ENCODE assay signal across 20 cellular contexts in genomic region chr12:91574391-91574790, GRCh38.
DNase-seq lines count a peak whose midpoint lies in the region; ATAC-seq and TF ChIP-seq lines count a peak whose summit lies in the region.
"Had no signal": no experiment of that assay in that cellular context is flagged by ENCODE, and none has a peak within 500 bp of the region (broad histone marks: within the 10 kb centered on the region; RNA-seq: fewer than 3 reads in every experiment).

No MANE protein-coding gene starts in this region.

- intact Hi-C loops in heart left ventricle (cut with DNase I) (loop anchor here in 6 of 10 donors (10.0 kb wide), 6 partner anchors 190 to 1000 kb away; partner anchors contain the start of gene BTG1 (in 1 of the 6)), colonic mucosa (cut with DNase I) (no loop called here)

- H3K27ac Mint-ChIP-seq in HFFc6 = no peak overlapping the region
- H3K27ac Mint-ChIP-seq: activated naive CD8-positive, alpha-beta T cell; B cell; mesothelial cell of epicardium had no signal

- H3K27ac ChIP-seq in heart left ventricle = no peak overlapping the region
- H3K27ac ChIP-seq in colonic mucosa = no peak overlapping the region
- H3K27ac ChIP-seq: heart right ventricle, Peyer's patch had no signal

- no peak for TF ChIP-seq CTCF in HFFc6 (IDR thresholded peaks at IDR 0.05)
- TF ChIP-seq CTCF in heart left ventricle (IDR thresholded peaks at IDR 0.05) = no peak
- TF ChIP-seq CTCF in colonic mucosa (IDR thresholded peaks at IDR 0.05) = no peak

- H3K9ac ChIP-seq in adipocyte (ENCODE audit: low read length) = peak overlapping the region; percentile 3
- peak overlapping the region; percentile 27 for H3K9ac ChIP-seq in skeletal muscle satellite cell (ENCODE audit: low read depth, low read length)
- no peak overlapping the region for H3K9ac ChIP-seq in colonic mucosa (ENCODE audit: low read depth in 2 of 2, low read length in 2 of 2)

- no peak for ATAC-seq in GM18861 (IDR thresholded peaks at IDR 0.05; ENCODE audit: unreplicated experiment)
- no peak for ATAC-seq in heart left ventricle
- ATAC-seq: heart right ventricle had no signal

- H3K27me3 Mint-ChIP-seq in HFFc6 (ENCODE audit: insufficient read depth) = peaks cover 2% of the 10 kb centered on the region; the same call in 1 of the 2 replicates
- H3K27me3 Mint-ChIP-seq: activated naive CD8-positive, alpha-beta T cell had no signal

- peaks cover 16% of the 10 kb centered on the region for H3K4me1 Mint-ChIP-seq in HFFc6 (ENCODE audit: low read depth)

- H3K4me1 ChIP-seq in adipocyte (ENCODE audit: control insufficient read depth, insufficient read depth, low read length) (peaks cover 4% of the 10 kb centered on the region), skeletal muscle satellite cell (ENCODE audit: control insufficient read depth, insufficient read depth, low read length) (peaks cover 21% of the 10 kb centered on the region), heart left ventricle (peaks cover 0 to 15% (median 7%) of the 10 kb centered on the region in 12 donors), colonic mucosa (no peaks in the 10 kb centered on the region)
- H3K4me1 ChIP-seq: Peyer's patch had no signal

- H3K36me3 ChIP-seq in adipocyte (ENCODE audit: control insufficient read depth, insufficient read depth, low read length, severe bottlenecking) (no peaks in the 10 kb centered on the region), skeletal muscle satellite cell (ENCODE audit: insufficient read depth, low read length) (no peaks in the 10 kb centered on the region), heart left ventricle (no peaks in the 10 kb centered on the region), colonic mucosa (no peaks in the 10 kb centered on the region)
- H3K36me3 ChIP-seq: heart right ventricle, Peyer's patch had no signal

- no peak for DNase-seq in HFFc6
- DNase-seq in adipocyte (ENCODE audit: low read depth) = peak; percentile 32
- DNase-seq in kidney tubule cell (ENCODE audit: low spot score) = peak; percentile 6
- DNase-seq in GOT3 (lab: John Stamatoyannopoulos, UW) = no peak
- no peak for DNase-seq in heart left ventricle
- DNase-seq in colonic mucosa = no peak
- DNase-seq: activated CD4-positive, alpha-beta T cell treated with anti-CD3 and anti-CD28 coated beads, Interleukin-2, amount 50 U/mL, for 1 hour; cerebellar nuclear complex; heart right ventricle; islet precursor cell; KG1; NCI-H1436 treated with DMSO at 0.1 percent for 48 hours; NCI-H510A treated with DMSO at 0.1 percent for 48 hours; Peyer's patch; posterior cingulate gyrus had no signal

- H3K9me3 ChIP-seq in adipocyte (ENCODE audit: control insufficient read depth, low read length) (no peaks in the 10 kb centered on the region), skeletal muscle satellite cell (replicated peaks; ENCODE audit: low read length) (no peaks in the 10 kb centered on the region), heart left ventricle (no peaks in the 10 kb centered on the region), colonic mucosa (no peaks in the 10 kb centered on the region)
- H3K9me3 ChIP-seq: heart right ventricle, Peyer's patch had no signal

- peak overlapping the region; percentile 71 for H3K4me2 ChIP-seq in skeletal muscle satellite cell (ENCODE audit: low read length)

- TF ChIP-seq POLR2A in heart left ventricle (IDR thresholded peaks at IDR 0.05) = no peak

- H3K4me3 ChIP-seq in adipocyte (ENCODE audit: low read length) (peak overlapping the region; percentile 59), skeletal muscle satellite cell (ENCODE audit: low read length) (peak overlapping the region; percentile 53), heart left ventricle (peak overlapping the region in 5 of 12 donors; percentile 5 to 34 (median 24)), colonic mucosa (no peak overlapping the region)
- H3K4me3 ChIP-seq: Peyer's patch had no signal

- no peaks in the 10 kb centered on the region for H3K36me3 Mint-ChIP-seq in HFFc6 (ENCODE audit: low read depth)
- H3K36me3 Mint-ChIP-seq: activated naive CD8-positive, alpha-beta T cell; mesothelial cell of epicardium had no signal

- H3K4me3 Mint-ChIP-seq in HFFc6 = peak overlapping the region; percentile 60; the same call in 1 of the 2 replicates
- H3K4me3 Mint-ChIP-seq: activated naive CD8-positive, alpha-beta T cell; B cell; mesothelial cell of epicardium had no signal

- no peaks in the 10 kb centered on the region for H3K9me3 Mint-ChIP-seq in HFFc6
- H3K9me3 Mint-ChIP-seq: mesothelial cell of epicardium had no signal

- H3K27me3 ChIP-seq in adipocyte (replicated peaks; ENCODE audit: control insufficient read depth, insufficient read depth, low read length) = no peaks in the 10 kb centered on the region
- no peaks in the 10 kb centered on the region for H3K27me3 ChIP-seq in skeletal muscle satellite cell (ENCODE audit: control insufficient read depth, insufficient read depth, low read length)
- no peaks in the 10 kb centered on the region for H3K27me3 ChIP-seq in heart left ventricle
- H3K27me3 ChIP-seq in colonic mucosa = no peaks in the 10 kb centered on the region
- H3K27me3 ChIP-seq: heart right ventricle, Peyer's patch had no signal

- 61 to 78% (median 68%) methylated on average over 1 of the region's 1 CpG for WGBS in heart left ventricle, 4 donors

Comparison
In these comparisons a context has a peak if more than half of its experiments do, and no peak if none do; other contexts are left out.
1. DNase-seq: peak in adipocyte (single experiment) and kidney tubule cell (single experiment); none in HFFc6 (single experiment), GOT3 (single experiment), heart left ventricle (0 of 5) and colonic mucosa (single experiment).
2. H3K9ac ChIP-seq: peak in adipocyte (single experiment) and skeletal muscle satellite cell (single experiment); none in colonic mucosa (0 of 2).